ENCODE assay signal across 8 cellular contexts in the genomic region with DNA sequence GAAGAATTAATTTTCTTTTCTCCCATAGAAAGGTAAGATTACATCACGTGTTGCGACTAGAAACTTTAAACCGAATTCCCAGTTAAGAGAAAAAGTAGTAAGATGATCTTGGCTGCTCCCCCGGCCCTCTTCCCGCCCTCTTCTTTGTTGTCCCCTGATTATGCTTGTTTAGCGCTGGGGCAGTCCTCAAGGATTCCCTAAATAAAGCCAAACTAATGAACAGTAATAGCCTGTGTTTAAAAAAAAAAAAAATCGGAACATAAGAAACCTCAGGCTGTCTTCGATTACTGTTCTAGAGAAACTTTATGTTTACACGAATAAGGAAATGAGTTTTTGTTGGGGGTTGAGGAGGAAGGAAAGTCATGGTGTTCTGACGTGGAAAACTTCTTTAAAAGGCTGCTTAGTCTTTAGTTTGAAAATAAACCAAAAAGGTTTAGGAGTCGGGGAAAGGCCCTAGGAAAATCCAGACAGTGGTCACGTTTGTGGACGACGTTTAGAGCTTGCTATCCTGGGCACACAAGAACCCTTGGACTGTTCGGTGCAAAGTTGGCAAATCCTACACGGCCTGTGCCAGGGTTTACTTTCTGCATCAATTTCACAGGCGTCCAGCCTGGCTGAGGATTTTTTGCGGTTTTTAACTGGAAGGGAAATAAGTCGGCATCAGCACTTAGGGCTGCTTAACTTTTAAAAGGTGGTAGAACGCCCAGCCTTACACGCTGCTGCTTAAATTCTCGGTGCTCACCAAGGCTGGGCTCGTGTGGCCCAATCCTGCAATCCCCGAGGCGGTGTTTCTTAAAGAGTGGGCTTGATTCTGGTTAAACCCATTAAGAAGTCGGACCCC. TPM values are rescaled to one million over a fixed set of nuclear protein-coding genes. Genes with fewer than 3 reads are reported as not detected.
DNase-seq lines count a peak whose midpoint lies in the region; ATAC-seq and TF ChIP-seq lines count a peak whose summit lies in the region.

No MANE protein-coding gene starts in this region.

- TF ChIP-seq POLR2A in stomach (IDR thresholded peaks at IDR 0.05): no peak

- H3K27ac ChIP-seq in mucosa of rectum (ENCODE audit: low read depth in 2 of 2, low read length in 2 of 2) (peak overlapping the region; percentile 99 to 100), stomach (peak overlapping the region; percentile 92 to 99 (median 98))

- H3K27me3 Mint-ChIP-seq in activated CD8-positive, alpha-beta memory T cell treated with anti-CD3 and anti-CD28 coated beads, Interleukin-2, amount 10 ng/mL, durations not matched to agents 7 days and 5 days: no peaks in the 10 kb centered on the region

- peak overlapping the region; percentile 93 for H3K27ac Mint-ChIP-seq in activated CD8-positive, alpha-beta memory T cell treated with anti-CD3 and anti-CD28 coated beads, Interleukin-2, amount 10 ng/mL, durations not matched to agents 7 days and 5 days

- H3K4me3 ChIP-seq in epithelial cell of proximal tubule (ENCODE audit: low read depth, low read length) (peak overlapping the region; percentile 69), mucosa of rectum (ENCODE audit: low read length in 2 of 2) (peak overlapping the region; percentile 98 to 99), stomach (peak overlapping the region; percentile 67 to 82 (median 77))

- peaks cover 30% of the 10 kb centered on the region for H3K4me1 Mint-ChIP-seq in activated CD8-positive, alpha-beta memory T cell treated with anti-CD3 and anti-CD28 coated beads, Interleukin-2, amount 10 ng/mL, durations not matched to agents 7 days and 5 days

- CTCF ChIA-PET in activated CD8-positive, alpha-beta memory T cell treated with anti-CD3 and anti-CD28 coated beads, Interleukin-2, amount 10 ng/mL, durations not matched to agents 7 days and 5 days (lab: Charles Lee): interaction anchor here (0.6 to 1.7 kb wide), 5 partner anchors 43 to 67 kb away, joined by 3 to 27 read pairs (median 4); a partner anchor contains a TSS

- TF ChIP-seq CTCF in epithelial cell of proximal tubule (conservative IDR thresholded peaks at IDR 0.05; ENCODE audit: low read depth, low read length) (no peak), stomach (IDR thresholded peaks at IDR 0.05) (no peak)

- H3K4me1 ChIP-seq in ES-I3 (ENCODE audit: insufficient read depth, low read length) (peaks cover 4% of the 10 kb centered on the region), mucosa of rectum (ENCODE audit: control insufficient read depth in 2 of 2, insufficient read depth in 2 of 2, low read length in 2 of 2) (peaks cover 29 to 34% of the 10 kb centered on the region in 2 donors), stomach (peaks cover 14 to 60% (median 44%) of the 10 kb centered on the region in 4 donors)

- peak overlapping the region; percentile 85 for H3K4me3 Mint-ChIP-seq in activated CD8-positive, alpha-beta memory T cell treated with anti-CD3 and anti-CD28 coated beads, Interleukin-2, amount 10 ng/mL, durations not matched to agents 7 days and 5 days

- DNase-seq in NCI-H146 (lab: John Stamatoyannopoulos, UW) (peak; percentile 30), epithelial cell of proximal tubule (ENCODE audit: low read depth) (peak; percentile 37), stomach (peak; percentile 57)
- peak; percentile 61 for DNase-seq in activated CD8-positive, alpha-beta memory T cell treated with anti-CD3 and anti-CD28 coated beads, Interleukin-2, amount 10 ng/mL, durations not matched to agents 7 days and 5 days

- ATAC-seq in activated CD8-positive, alpha-beta memory T cell treated with anti-CD3 and anti-CD28 coated beads, Interleukin-2, amount 10 ng/mL, durations not matched to agents 7 days and 5 days: no peak
- ATAC-seq in GM18502 (IDR thresholded peaks at IDR 0.05; ENCODE audit: poor library complexity, unreplicated experiment) (no peak), GM18517 (IDR thresholded peaks at IDR 0.05; ENCODE audit: unreplicated experiment) (no peak)

- H3K36me3 Mint-ChIP-seq in activated CD8-positive, alpha-beta memory T cell treated with anti-CD3 and anti-CD28 coated beads, Interleukin-2, amount 10 ng/mL, durations not matched to agents 7 days and 5 days: peaks cover 10% of the 10 kb centered on the region

- H3K9me3 ChIP-seq in ES-I3 (ENCODE audit: control insufficient read depth, insufficient read depth, low read length) (no peaks in the 10 kb centered on the region), mucosa of rectum (ENCODE audit: control insufficient read depth in 2 of 2, low read length in 2 of 2) (no peaks in the 10 kb centered on the region), stomach (no peaks in the 10 kb centered on the region)

- no peaks in the 10 kb centered on the region for H3K36me3 ChIP-seq in ES-I3 (ENCODE audit: insufficient read depth, low read length)
- H3K36me3 ChIP-seq in mucosa of rectum (ENCODE audit: control insufficient read depth in 2 of 2, insufficient read depth in 2 of 2, low read length in 2 of 2): no peaks in the 10 kb centered on the region
- no peaks in the 10 kb centered on the region for H3K36me3 ChIP-seq in stomach

- H3K9me3 Mint-ChIP-seq in activated CD8-positive, alpha-beta memory T cell treated with anti-CD3 and anti-CD28 coated beads, Interleukin-2, amount 10 ng/mL, durations not matched to agents 7 days and 5 days (ENCODE audit: low read depth): no peaks in the 10 kb centered on the region

- peaks cover 0 to 3% of the 10 kb centered on the region in 2 donors for H3K27me3 ChIP-seq in mucosa of rectum (ENCODE audit: control insufficient read depth in 2 of 2, insufficient read depth in 2 of 2, low read length in 2 of 2)
- no peaks in the 10 kb centered on the region for H3K27me3 ChIP-seq in stomach

- intact Hi-C loops in stomach (cut with DNase I; ENCODE audit: low total_unique reads): no loop called here

- TF ChIP-seq EP300 in stomach (IDR thresholded peaks at IDR 0.05): no peak

- WGBS in stomach, 5 donors: 0 to 1% (median 1%) methylated on average over 26 of the region's 26 CpGs

- H3K9ac ChIP-seq in ES-I3 (ENCODE audit: low read depth, low read length): peak overlapping the region; percentile 89
- H3K9ac ChIP-seq in mucosa of rectum (ENCODE audit: low read depth in 1 of 2, low read length in 2 of 2): peak overlapping the region; percentile 98 to 99

RNA-seq across cellular contexts. Expression of a gene that starts 1.1 kb away (rescaled TPM):
- 100 to 1,000 TPM in 1 of 2 experiments, 10 to 100 TPM in 1; 74.1 to 104 TPM for total RNA-seq in activated CD8-positive, alpha-beta memory T cell treated with anti-CD3 and anti-CD28 coated beads, Interleukin-2, amount 10 ng/mL, durations not matched to agents 7 days and 5 days
- 46.3 and 64.7 TPM in 2 replicates for total RNA-seq in epithelial cell of proximal tubule
- total RNA-seq in stomach: 10 to 100 TPM in 4 of 5 donors, 1 to 10 TPM in 1; 6.7 to 84.3 (median 32.6) TPM
- polyA plus RNA-seq in stomach: 10 to 100 TPM; 38.4 to 65.1 (median 47.2) TPM

RNA-seq across cellular contexts. Expression of a gene that starts 43.9 kb away (rescaled TPM):
- 10 to 100 TPM; 82.2 to 87.7 TPM for total RNA-seq in activated CD8-positive, alpha-beta memory T cell treated with anti-CD3 and anti-CD28 coated beads, Interleukin-2, amount 10 ng/mL, durations not matched to agents 7 days and 5 days
- total RNA-seq in epithelial cell of proximal tubule (19.5 and 54.4 TPM in 2 replicates), stomach (10 to 100 TPM in 2 of 5 donors, 1 to 10 TPM in 3; 1.7 to 37.5 (median 5.8) TPM)
- 1 to 10 TPM in 2 of 3 donors, under 1 TPM in 1; 0.15 to 3.6 (median 2.9) TPM for polyA plus RNA-seq in stomach

RNA-seq across cellular contexts. Expression of a gene that starts 44.4 kb away (rescaled TPM):
- 10 to 100 TPM; 42.7 to 43.9 TPM for total RNA-seq in activated CD8-positive, alpha-beta memory T cell treated with anti-CD3 and anti-CD28 coated beads, Interleukin-2, amount 10 ng/mL, durations not matched to agents 7 days and 5 days
- total RNA-seq in epithelial cell of proximal tubule (4.6 and 11.1 TPM in 2 replicates), stomach (10 to 100 TPM in 2 of 5 donors, 1 to 10 TPM in 2, not detected in 1; 1.2 to 15.1 (median 9.0) TPM)
- 1 to 10 TPM; 5.7 to 8.4 (median 5.9) TPM for polyA plus RNA-seq in stomach
